14 cellular contexts compared by ENCODE assay signal in genomic region chr5:170483701-170484458, GRCh38. TPM values are rescaled to one million over a fixed set of nuclear protein-coding genes. Genes with fewer than 3 reads are reported as not detected.
A peak's percentile ranks its signal among the peaks of the same experiment; 100 is the strongest.
DNase-seq lines count a peak whose midpoint lies in the region; ATAC-seq, FAIRE-seq and TF ChIP-seq lines count a peak whose summit lies in the region.
"Had no signal": no experiment of that assay in that cellular context is flagged by ENCODE, and none has a peak within 500 bp of the region (broad histone marks: within the 10 kb centered on the region; RNA-seq: fewer than 3 reads in every experiment).

No MANE protein-coding gene starts in this region.

- peak overlapping the region; percentile 6 for H2AK9ac ChIP-seq in IMR-90 (replicated peaks; ENCODE audit: low read depth, low read length, poor library complexity)

- intact Hi-C loops in IMR-90 (cut with micrococcal nuclease) (no loop called here), HepG2 (cut with micrococcal nuclease; ENCODE audit: unreplicated experiment) (no loop called here), lower lobe of right lung (cut with DNase I) (no loop called here)

- H4K91ac ChIP-seq in IMR-90 (ENCODE audit: insufficient read depth, low read depth, low read length): no peak overlapping the region

- no peak overlapping the region for H3K4me3 ChIP-seq in IMR-90 (ENCODE audit: insufficient read depth, low read depth, low read length)
- H3K4me3 ChIP-seq in HepG2 (replicated peaks in 1 of 3; ENCODE audit: insufficient read depth in 1 of 3, low read depth in 2 of 3, low read length in 3 of 3): no peak overlapping the region
- no peak overlapping the region for H3K4me3 ChIP-seq in lower lobe of right lung
- H3K4me3 ChIP-seq: heart left ventricle had no signal

- H4K5ac ChIP-seq in IMR-90 (ENCODE audit: low read depth, low read length): no peak overlapping the region

- H2AK5ac ChIP-seq in IMR-90 (ENCODE audit: low read depth, low read length): no peak overlapping the region

- BruUV-seq in IMR-90 (replicated peaks; lab: Mats Ljungman, UMichigan) (no TSS peak), HepG2 (replicated peaks; lab: Mats Ljungman, UMichigan) (no TSS peak)

- H3K79me1 ChIP-seq in IMR-90 (ENCODE audit: low read depth in 1 of 2, low read length in 2 of 2): no peaks in the 10 kb centered on the region

- no peaks in the 10 kb centered on the region for H4K20me1 ChIP-seq in IMR-90 (ENCODE audit: insufficient read depth, low read length)
- H4K20me1 ChIP-seq in HepG2 (ENCODE audit: insufficient read depth, low read length): no peaks in the 10 kb centered on the region

- H3K4me1 ChIP-seq in IMR-90 (ENCODE audit: control insufficient read depth, insufficient read depth, low read length): no peaks in the 10 kb centered on the region
- no peaks in the 10 kb centered on the region for H3K4me1 ChIP-seq in HepG2 (ENCODE audit: insufficient read depth, low read length)
- H3K4me1 ChIP-seq in lower lobe of right lung: no peaks in the 10 kb centered on the region

- no peak overlapping the region for H3K18ac ChIP-seq in IMR-90 (ENCODE audit: low read depth, low read length)

- no peaks in the 10 kb centered on the region for H3K27me3 ChIP-seq in IMR-90 (ENCODE audit: control insufficient read depth, insufficient read depth, low read length)
- peaks cover 1 to 6% of the 10 kb centered on the region in 2 experiments; a peak in 1 of 5 replicates for H3K27me3 ChIP-seq in HepG2 (ENCODE audit: control insufficient read depth in 1 of 2, insufficient read depth in 2 of 2, low read length in 2 of 2)
- no peaks in the 10 kb centered on the region for H3K27me3 ChIP-seq in lower lobe of right lung (ENCODE audit: low read depth)

- H2BK120ac ChIP-seq in IMR-90 (ENCODE audit: low read depth, low read length): no peak overlapping the region

- H2BK20ac ChIP-seq in IMR-90 (ENCODE audit: low read depth, low read length): no peak overlapping the region

- H3K9ac ChIP-seq in IMR-90 (ENCODE audit: low read depth, low read length) (no peak overlapping the region), HepG2 (ENCODE audit: insufficient read depth, low read depth, low read length) (no peak overlapping the region)

- CTCF ChIA-PET in IMR-90 (lab: Yijun Ruan, JAX) (no interaction called here), HepG2 (lab: Yijun Ruan, JAX; ENCODE audit: low intra/inter-chr PET ratio, low total read pairs) (no interaction called here)

- TF ChIP-seq CTCF in IMR-90 (conservative IDR thresholded peaks at IDR 0.05; ENCODE audit: low read depth, low read length) (no peak), HepG2 (CRISPR knock-in tag; IDR thresholded peaks at IDR 0.05) (no peak), lower lobe of right lung (IDR thresholded peaks at IDR 0.05) (no peak)

- dilution Hi-C loops in IMR-90 (cut with HindIII; ENCODE audit: low sequenced_read_pairs, unreplicated experiment): no loop called here

- H3K4me2 ChIP-seq in IMR-90 (ENCODE audit: low read depth, low read length) (no peak overlapping the region), HepG2 (ENCODE audit: low read depth, low read length) (no peak overlapping the region)

- no peak overlapping the region for H4K8ac ChIP-seq in IMR-90 (ENCODE audit: low read depth in 2 of 2, low read length in 2 of 2)

- peak; percentile 5 for DNase-seq in NCI-H1105 treated with DMSO at 0.1 percent for 48 hours (lab: John Stamatoyannopoulos, UW)
- DNase-seq in NCI-H1105 (lab: John Stamatoyannopoulos, UW): no peak
- DNase-seq in IMR-90: no peak
- DNase-seq in amniotic epithelial cell (ENCODE audit: low read depth): peak; percentile 4
- DNase-seq in HepG2 (ENCODE audit: low spot score): no peak
- DNase-seq in lower lobe of right lung: no peak
- DNase-seq in AG20443 (ENCODE audit: low spot score): no peak
- DNase-seq: heart left ventricle; NCI-H2081; stimulated activated CD4-positive, alpha-beta T cell treated with anti-CD3 and anti-CD28 coated beads, Interleukin-12 subunit alpha, Interleukin-12 subunit beta, amount 100 ng/mL, for 4 hours; stimulated activated naive CD8-positive, alpha-beta T cell treated with anti-CD3 and anti-CD28 coated beads, Interleukin-15, Interleukin-2, amounts not matched to agents 100 U/mL and 50 U/mL, for 24 hours; T-helper 17 cell had no signal

- no peak overlapping the region for H3K23ac ChIP-seq in IMR-90 (ENCODE audit: low read depth, low read length)

- in situ Hi-C loops in IMR-90 (cut with MboI; ENCODE audit: low sequenced_read_pairs) (no loop called here), HepG2 (cut with HindIII; ENCODE audit: extremely low pct_ligation_motif_present, low pct_unique_long_range_greater_than_20kb) (no loop called here)

- no peak overlapping the region for H2BK5ac ChIP-seq in IMR-90 (ENCODE audit: low read depth, low read length, poor library complexity, severe bottlenecking)

- no peaks in the 10 kb centered on the region for H3K9me1 ChIP-seq in IMR-90 (ENCODE audit: insufficient read depth, low read length)

- no peak for ATAC-seq in IMR-90 (ENCODE audit: low read depth)
- no peak for ATAC-seq in HepG2
- ATAC-seq in lower lobe of right lung: no peak
- no peak for ATAC-seq in GM19395 (IDR thresholded peaks at IDR 0.05; ENCODE audit: unreplicated experiment)
- ATAC-seq: heart left ventricle; stimulated activated naive CD8-positive, alpha-beta T cell treated with anti-CD3 and anti-CD28 coated beads, Interleukin-15, Interleukin-2, amounts not matched to agents 100 U/mL and 50 U/mL, for 24 hours; T-helper 17 cell had no signal

- H3K9me3 ChIP-seq in IMR-90 (ENCODE audit: control insufficient read depth, insufficient read depth, low read length): no peaks in the 10 kb centered on the region
- H3K9me3 ChIP-seq in HepG2 (ENCODE audit: low read length): no peaks in the 10 kb centered on the region
- no peaks in the 10 kb centered on the region for H3K9me3 ChIP-seq in lower lobe of right lung
- H3K9me3 ChIP-seq: heart left ventricle had no signal

- FAIRE-seq in HepG2 (lab: Jason Lieb, UNC): no peak
- FAIRE-seq: colon had no signal

- POLR2A ChIA-PET in IMR-90 (lab: Charles Lee; ENCODE audit: unreplicated experiment) (no interaction called here), HepG2 (lab: Yijun Ruan, JAX) (no interaction called here)

- no peak overlapping the region for H2BK15ac ChIP-seq in IMR-90 (ENCODE audit: low read depth, low read length)

- no peak overlapping the region for H3K27ac ChIP-seq in IMR-90 (ENCODE audit: insufficient read depth, low read length)
- no peak overlapping the region for H3K27ac ChIP-seq in HepG2 (ENCODE audit: extremely low read length, insufficient read depth, low read length)
- H3K27ac ChIP-seq in lower lobe of right lung: no peak overlapping the region
- H3K27ac ChIP-seq: heart left ventricle had no signal

- H2AFZ ChIP-seq in IMR-90 (replicated peaks; ENCODE audit: low read length, poor library complexity): peak overlapping the region; percentile 17
- H2AFZ ChIP-seq in HepG2 (ENCODE audit: low read length): no peak overlapping the region

- no peak for TF ChIP-seq EP300 in HepG2 (IDR thresholded peaks at IDR 0.05; ENCODE audit: low read depth in 2 of 2, low read length in 2 of 2)
- no peak for TF ChIP-seq EP300 in HepG2 (CRISPR knock-in tag; IDR thresholded peaks at IDR 0.05; ENCODE audit: borderline replicate concordance)

- no peak overlapping the region for H3K14ac ChIP-seq in IMR-90 (replicated peaks; ENCODE audit: low read depth, low read length)

- TF ChIP-seq RAD21 in IMR-90 (IDR thresholded peaks at IDR 0.05; ENCODE audit: low read length) (no peak), HepG2 (CRISPR knock-in tag; IDR thresholded peaks at IDR 0.05) (no peak)

- H3K36me3 ChIP-seq in IMR-90 (ENCODE audit: control insufficient read depth, insufficient read depth, low read length) (no peaks in the 10 kb centered on the region), HepG2 (replicated peaks in 1 of 2; ENCODE audit: control insufficient read depth in 1 of 2, insufficient read depth in 2 of 2, low read length in 2 of 2) (no peaks in the 10 kb centered on the region), lower lobe of right lung (no peaks in the 10 kb centered on the region)
- H3K36me3 ChIP-seq: heart left ventricle had no signal

- TF ChIP-seq POLR2A in IMR-90 (IDR thresholded peaks at IDR 0.05; ENCODE audit: low read depth, low read length) (no peak), HepG2 (IDR thresholded peaks at IDR 0.05; ENCODE audit: insufficient read depth in 1 of 2, low read depth in 2 of 2, low read length in 2 of 2) (no peak)

- no peak overlapping the region for H3K56ac ChIP-seq in IMR-90 (ENCODE audit: extremely low read depth, insufficient read depth, low read length)

- H3K4ac ChIP-seq in IMR-90 (ENCODE audit: low read depth, low read length): no peak overlapping the region

- WGBS in IMR-90 (ENCODE audit: extremely low coverage in 2 of 2, insufficient read length in 1 of 2), 2 experiments: 67% methylated on average over 12 of the region's 19 CpGs; no CpG with 5 or more reads in 1 of the 2 experiments
- WGBS in HepG2 (ENCODE audit: low lambda C conversion rate): 6% methylated on average over 14 of the region's 19 CpGs

- H3K79me2 ChIP-seq in HepG2 (ENCODE audit: insufficient read depth, low read length): no peaks in the 10 kb centered on the region

RNA-seq across cellular contexts. Expression of gene KCNIP1, which starts 19.9 kb away (rescaled TPM):
- total RNA-seq in IMR-90 (2012; rRNA removed) (not detected in 2 replicates), HepG2 (2016; rRNA removed; fragmentation: Illumina TruSeq; extraction: Trizol) (not detected in 2 replicates), lower lobe of right lung (1.7 TPM)
- polyA plus RNA-seq in IMR-90 (2012; rRNA removed) (not detected in 2 replicates), HepG2 (2011; rRNA removed) (not detected in 2 replicates)
- polyA plus RNA-seq in IMR-90 (2012; cell fraction: cytosol; rRNA removed): not detected in 2 replicates
- polyA plus RNA-seq in IMR-90 (2012; cell fraction: nucleus; rRNA removed; ENCODE audit: low replicate concordance): not detected in 2 replicates
- total RNA-seq in HepG2 (2016; cell fraction: cytosol; rRNA removed; fragmentation: Illumina TruSeq; extraction: Trizol; ENCODE audit: low read depth): not detected in 2 replicates
- total RNA-seq in HepG2 (2016; cell fraction: insoluble cytoplasmic fraction; rRNA removed; fragmentation: Illumina TruSeq; extraction: Trizol): not detected in 2 replicates
- not detected in 2 replicates for total RNA-seq in HepG2 (2016; cell fraction: membrane; rRNA removed; fragmentation: Illumina TruSeq; extraction: Trizol)
- total RNA-seq in HepG2 (2016; cell fraction: nucleus; rRNA removed; fragmentation: Illumina TruSeq; extraction: Trizol): not detected in 2 replicates
- not detected in 2 replicates for polyA plus RNA-seq in HepG2 (2011; cell fraction: cytosol; rRNA removed)
- not detected in 2 replicates for polyA plus RNA-seq in HepG2 (2011; cell fraction: nucleus; rRNA removed)
- polyA plus RNA-seq in HepG2 (2012): not detected in 2 replicates
- polyA plus RNA-seq in HepG2 (2016; cell fraction: cytosol; fragmentation: Illumina TruSeq; extraction: Trizol; ENCODE audit: low read depth): not detected in 2 replicates
- polyA plus RNA-seq in HepG2 (2016; cell fraction: insoluble cytoplasmic fraction; fragmentation: Illumina TruSeq; extraction: Trizol; ENCODE audit: low read depth): not detected in 2 replicates
- polyA plus RNA-seq in HepG2 (2016; cell fraction: membrane; fragmentation: Illumina TruSeq; extraction: Trizol; ENCODE audit: low read depth): not detected in 2 replicates
- not detected in 2 replicates for polyA plus RNA-seq in HepG2 (2016; cell fraction: nucleus; fragmentation: Illumina TruSeq; extraction: Trizol; ENCODE audit: insufficient read depth, low read depth)
- not detected in 2 replicates for polyA minus RNA-seq in HepG2 (2011; rRNA and poly(A)+ RNA removed; ENCODE audit: low replicate concordance)
- not detected in 2 replicates for polyA minus RNA-seq in HepG2 (2011; cell fraction: cytosol; rRNA and poly(A)+ RNA removed)
- not detected in 2 replicates for polyA minus RNA-seq in HepG2 (2011; cell fraction: nucleus; rRNA and poly(A)+ RNA removed)
- total RNA-seq: T-helper 17 cell had no signal
- polyA plus RNA-seq: heart left ventricle had no signal

Comparison
In these comparisons a context has a peak if more than half of its experiments do, and no peak if none do; other contexts are left out.
1. DNase-seq: peak in NCI-H1105 treated with DMSO at 0.1 percent for 48 hours (single experiment) and amniotic epithelial cell (single experiment); none in NCI-H1105 (single experiment), IMR-90 (single experiment), HepG2 (single experiment), lower lobe of right lung (single experiment) and AG20443 (single experiment).